1 cellular context compared by ENCODE assay signal in genomic region chr11:113474362-113475159, GRCh38.
TF ChIP-seq lines count a peak whose summit lies in the region.

No MANE protein-coding gene starts in this region.

TF ChIP-seq in HEK293, 187 proteins besides CTCF, POLR2A, EP300 and RAD21 (continued from another document):
- TF ChIP-seq BCL11A (tag by site-specific recombination; IDR thresholded peaks at IDR 0.05; ENCODE audit: low read depth) = no peak
- no peak for TF ChIP-seq ZNF658 (tag by site-specific recombination; IDR thresholded peaks at IDR 0.05)
- no peak for TF ChIP-seq ZBTB44 (tag by site-specific recombination; IDR thresholded peaks at IDR 0.05)
- no peak for TF ChIP-seq ZNF530 (tag by site-specific recombination; IDR thresholded peaks at IDR 0.05; ENCODE audit: low read depth)
- peak; percentile 50 for TF ChIP-seq ZBTB26 (tag by site-specific recombination; optimal IDR thresholded peaks at IDR 0.05)
- TF ChIP-seq KLF17 (tag by site-specific recombination; IDR thresholded peaks at IDR 0.05) = no peak
- TF ChIP-seq YY2 (tag by site-specific recombination; IDR thresholded peaks at IDR 0.05) = no peak
- no peak for TF ChIP-seq ZNF416 (tag by site-specific recombination; IDR thresholded peaks at IDR 0.05)
- TF ChIP-seq ZFHX2 (tag by site-specific recombination; conservative IDR thresholded peaks at IDR 0.05) = no peak; the same call in 1 of the 2 replicates
- peak; percentile 82 for TF ChIP-seq ZIC2 (tag by site-specific recombination; IDR thresholded peaks at IDR 0.05)
- 0 out of 2 replicates have a peak, but pooled peaks have one; percentile 48 for TF ChIP-seq ZEB2 (tag by site-specific recombination; IDR thresholded peaks at IDR 0.05)
- no peak for TF ChIP-seq ZNF37A (tag by site-specific recombination; IDR thresholded peaks at IDR 0.05)
- TF ChIP-seq ZNF776 (tag by site-specific recombination; IDR thresholded peaks at IDR 0.05; ENCODE audit: borderline replicate concordance) = no peak
- TF ChIP-seq RBAK (tag by site-specific recombination; IDR thresholded peaks at IDR 0.05) = no peak
- no peak for TF ChIP-seq HOXD13 (CRISPR knock-in tag; IDR thresholded peaks at IDR 0.05; ENCODE audit: borderline replicate concordance)
- TF ChIP-seq ZNF202 (tag by site-specific recombination; IDR thresholded peaks at IDR 0.05; ENCODE audit: borderline replicate concordance) = no peak
- TF ChIP-seq ZNF274 (IDR thresholded peaks at IDR 0.05; ENCODE audit: low read length) = no peak
- TF ChIP-seq ZNF274 (tag by site-specific recombination; IDR thresholded peaks at IDR 0.05; ENCODE audit: borderline replicate concordance) = no peak
- TF ChIP-seq HOXC10 (CRISPR knock-in tag; IDR thresholded peaks at IDR 0.05) = no peak
- TF ChIP-seq ZNF146 (tag by site-specific recombination; IDR thresholded peaks at IDR 0.05) = no peak
- TF ChIP-seq REPIN1 (tag by site-specific recombination; IDR thresholded peaks at IDR 0.05; ENCODE audit: low read depth) = no peak
- no peak for TF ChIP-seq ZNF558 (tag by site-specific recombination; IDR thresholded peaks at IDR 0.05)
- TF ChIP-seq ZNF449 (tag by site-specific recombination; IDR thresholded peaks at IDR 0.05) = no peak
- TF ChIP-seq ZNF214 (tag by site-specific recombination; IDR thresholded peaks at IDR 0.05; ENCODE audit: borderline replicate concordance) = no peak
- TF ChIP-seq ZNF350 (tag by site-specific recombination; IDR thresholded peaks at IDR 0.05) = no peak
- TF ChIP-seq ZNF391 (tag by site-specific recombination; IDR thresholded peaks at IDR 0.05; ENCODE audit: borderline replicate concordance, low read depth) = no peak; the same call in 1 of the 2 replicates
- no peak for TF ChIP-seq FEZF1 (tag by site-specific recombination; IDR thresholded peaks at IDR 0.05)
- no peak for TF ChIP-seq ZNF670 (tag by site-specific recombination; IDR thresholded peaks at IDR 0.05; ENCODE audit: low read depth)
- no peak for TF ChIP-seq ZNF311 (tag by site-specific recombination; IDR thresholded peaks at IDR 0.05; ENCODE audit: borderline replicate concordance)
- TF ChIP-seq MEIS1 (CRISPR knock-in tag; IDR thresholded peaks at IDR 0.05; ENCODE audit: borderline replicate concordance) = 0 out of 2 replicates have a peak, but pooled peaks have one; percentile 26
- no peak for TF ChIP-seq ZNF830 (tag by site-specific recombination; IDR thresholded peaks at IDR 0.05; ENCODE audit: low read depth)
- TF ChIP-seq GLIS1 (tag by site-specific recombination; IDR thresholded peaks at IDR 0.05) = peak; percentile 35; the same call in 1 of the 2 replicates
- TF ChIP-seq ZNF223 (tag by site-specific recombination; IDR thresholded peaks at IDR 0.05) = no peak
- TF ChIP-seq ZNF792 (tag by site-specific recombination; IDR thresholded peaks at IDR 0.05) = no peak
- TF ChIP-seq PRDM6 (tag by site-specific recombination; IDR thresholded peaks at IDR 0.05) = no peak
- peak; percentile 34; the same call in 1 of the 2 replicates for TF ChIP-seq KLF8 (tag by site-specific recombination; IDR thresholded peaks at IDR 0.05)
- TF ChIP-seq ZNF221 (tag by site-specific recombination; IDR thresholded peaks at IDR 0.05; ENCODE audit: borderline replicate concordance) = no peak
- TF ChIP-seq ZNF596 (tag by site-specific recombination; IDR thresholded peaks at IDR 0.05) = no peak
- TF ChIP-seq ZNF548 (tag by site-specific recombination; IDR thresholded peaks at IDR 0.05) = no peak
- TF ChIP-seq ZNF626 (tag by site-specific recombination; IDR thresholded peaks at IDR 0.05) = no peak
- no peak for TF ChIP-seq ZNF18 (tag by site-specific recombination; IDR thresholded peaks at IDR 0.05)
- no peak for TF ChIP-seq ZNF513 (tag by site-specific recombination; IDR thresholded peaks at IDR 0.05)
- no peak for TF ChIP-seq ZSCAN30 (tag by site-specific recombination; IDR thresholded peaks at IDR 0.05)
- no peak for TF ChIP-seq WT1 (tag by site-specific recombination; IDR thresholded peaks at IDR 0.05)
- no peak for TF ChIP-seq ZXDB (tag by site-specific recombination; IDR thresholded peaks at IDR 0.05)
- no peak for TF ChIP-seq ZNF16 (tag by site-specific recombination; IDR thresholded peaks at IDR 0.05; ENCODE audit: low read depth)
TF ChIP-seq in HEK293: peak in this region for 23.
